ENCODE assay signal across 1 cellular context in genomic region chr7:113421696-113422330, GRCh38.
TF ChIP-seq lines count a peak whose summit lies in the region.

No MANE protein-coding gene starts in this region.

TF ChIP-seq in K562, 482 proteins besides CTCF, POLR2A, EP300 and RAD21 (continued from another document and continues in another):
- TF ChIP-seq TEAD4 (IDR thresholded peaks at IDR 0.05; ENCODE audit: low read length), result peak; percentile 67
- no peak for TF ChIP-seq TEAD4 (CRISPR knock-in tag; IDR thresholded peaks at IDR 0.05; ENCODE audit: borderline replicate concordance)
- no peak for TF ChIP-seq HMGN3 (IDR thresholded peaks at IDR 0.05; ENCODE audit: borderline replicate concordance, extremely low read depth, insufficient read length, low read depth, low read length)
- peak; percentile 49; the same call in 1 of the 2 replicates for TF ChIP-seq L3MBTL2 (IDR thresholded peaks at IDR 0.05)
- TF ChIP-seq KAT8 (IDR thresholded peaks at IDR 0.05; ENCODE audit: low read depth), result peak; percentile 75; the same call in 1 of the 2 replicates
- peak; percentile 86; the same call in 1 of the 2 replicates for TF ChIP-seq STAG1 (CRISPR knock-in tag; IDR thresholded peaks at IDR 0.05; ENCODE audit: borderline replicate concordance)
- no peak for TF ChIP-seq POLR2G (IDR thresholded peaks at IDR 0.05; ENCODE audit: low read depth, low read length)
- no peak for TF ChIP-seq ZNF354B (CRISPR knock-in tag; IDR thresholded peaks at IDR 0.05)
- no peak; the same call in 1 of the 2 replicates for TF ChIP-seq LCOR (CRISPR knock-in tag; IDR thresholded peaks at IDR 0.05)
- TF ChIP-seq CREM (IDR thresholded peaks at IDR 0.05; ENCODE audit: low read depth), result peak; percentile 28; the same call in 1 of the 2 replicates
- TF ChIP-seq MEF2A (IDR thresholded peaks at IDR 0.05; ENCODE audit: control insufficient read depth, low read depth, low read length), result no peak
- no peak for TF ChIP-seq NEUROD1 (IDR thresholded peaks at IDR 0.05; ENCODE audit: borderline replicate concordance, low read depth, low read length, partially characterized antibody)
- TF ChIP-seq CREB3L1 (IDR thresholded peaks at IDR 0.05; ENCODE audit: borderline replicate concordance, low read depth), result no peak
- TF ChIP-seq NR3C1 (CRISPR knock-in tag; IDR thresholded peaks at IDR 0.05), result no peak
- TF ChIP-seq ZNF79 (CRISPR knock-in tag; IDR thresholded peaks at IDR 0.05; ENCODE audit: low read depth), result no peak
- TF ChIP-seq SMC3 (conservative IDR thresholded peaks at IDR 0.05; ENCODE audit: insufficient read depth, low read depth, low read length), result peak; percentile 98
- TF ChIP-seq RBM34 (IDR thresholded peaks at IDR 0.05; ENCODE audit: borderline replicate concordance, insufficient read depth, low read length), result no peak
- TF ChIP-seq ZNF592 (IDR thresholded peaks at IDR 0.05), result no peak
- no peak for TF ChIP-seq EP400 (IDR thresholded peaks at IDR 0.05)
- TF ChIP-seq CAMTA2 (CRISPR knock-in tag; conservative IDR thresholded peaks at IDR 0.05), result no peak
- TF ChIP-seq POU5F1 (IDR thresholded peaks at IDR 0.05; ENCODE audit: borderline replicate concordance, low read depth, low read length, partially characterized antibody), result no peak
- TF ChIP-seq ZFP91 (CRISPR knock-in tag; IDR thresholded peaks at IDR 0.05), result 0 out of 2 replicates have a peak, but pooled peaks have one; percentile 35
- no peak for TF ChIP-seq ASH1L (IDR thresholded peaks at IDR 0.05; ENCODE audit: borderline replicate concordance, low read depth, partially characterized antibody)
- TF ChIP-seq VEZF1 (CRISPR knock-in tag; IDR thresholded peaks at IDR 0.05), result no peak
- no peak for TF ChIP-seq FIP1L1 (IDR thresholded peaks at IDR 0.05; ENCODE audit: low read depth, low read length, poor library complexity, severe bottlenecking)
- TF ChIP-seq TEAD1 (CRISPR knock-in tag; IDR thresholded peaks at IDR 0.05), result no peak
- TF ChIP-seq REST (CRISPR knock-in tag; IDR thresholded peaks at IDR 0.05; ENCODE audit: low read depth), result no peak
- TF ChIP-seq CHAMP1 (IDR thresholded peaks at IDR 0.05), result no peak
- TF ChIP-seq CHD2 (IDR thresholded peaks at IDR 0.05; ENCODE audit: low read depth, low read length), result no peak
- TF ChIP-seq ZNF12 (CRISPR knock-in tag; IDR thresholded peaks at IDR 0.05), result no peak
- no peak for TF ChIP-seq NFIC (IDR thresholded peaks at IDR 0.05)
- no peak for TF ChIP-seq SMAD1 (IDR thresholded peaks at IDR 0.05; ENCODE audit: low read depth, low read length, partially characterized antibody)
- TF ChIP-seq KLF13 (tag; IDR thresholded peaks at IDR 0.05; ENCODE audit: borderline replicate concordance, low read depth), result no peak
- no peak for TF ChIP-seq SPI1 (IDR thresholded peaks at IDR 0.05; ENCODE audit: borderline replicate concordance, low read depth, low read length)
- TF ChIP-seq NFE2L1 (tag; IDR thresholded peaks at IDR 0.05; ENCODE audit: borderline replicate concordance, low read depth), result no peak
- TF ChIP-seq TSC22D4 (tag; IDR thresholded peaks at IDR 0.05), result no peak
- no peak for TF ChIP-seq CTBP1 (IDR thresholded peaks at IDR 0.05; ENCODE audit: borderline replicate concordance)
- TF ChIP-seq TFAP4 (CRISPR knock-in tag; IDR thresholded peaks at IDR 0.05; ENCODE audit: borderline replicate concordance), result peak; percentile 25; the same call in 1 of the 2 replicates
- TF ChIP-seq THAP7 (CRISPR knock-in tag; IDR thresholded peaks at IDR 0.05), result no peak
- TF ChIP-seq NELFE (IDR thresholded peaks at IDR 0.05; ENCODE audit: insufficient read depth, insufficient read length), result no peak
- TF ChIP-seq ZNF277 (CRISPR knock-in tag; IDR thresholded peaks at IDR 0.05; ENCODE audit: borderline replicate concordance), result no peak
- TF ChIP-seq ZNF507 (tag; conservative IDR thresholded peaks at IDR 0.05), result no peak
- no peak for TF ChIP-seq U2AF1 (optimal IDR thresholded peaks at IDR 0.05; ENCODE audit: low read depth, low read length)
- no peak for TF ChIP-seq PYGO2 (tag; IDR thresholded peaks at IDR 0.05)
- no peak for TF ChIP-seq SMAD3 (CRISPR knock-in tag; conservative IDR thresholded peaks at IDR 0.05)
- no peak for TF ChIP-seq ZNF384 (IDR thresholded peaks at IDR 0.05; ENCODE audit: low read depth, low read length)
- TF ChIP-seq HNRNPL (IDR thresholded peaks at IDR 0.05; ENCODE audit: low read depth, low read length), result no peak
- no peak for TF ChIP-seq ZNF707 (CRISPR knock-in tag; conservative IDR thresholded peaks at IDR 0.05)
- TF ChIP-seq JUN (IDR thresholded peaks at IDR 0.05; ENCODE audit: borderline replicate concordance, low read depth, low read length), result peak; percentile 12; the same call in 1 of the 2 replicates
- TF ChIP-seq JUN (CRISPR knock-in tag; IDR thresholded peaks at IDR 0.05; ENCODE audit: borderline replicate concordance), result no peak
- no peak for TF ChIP-seq EZH2 (IDR thresholded peaks at IDR 0.05; ENCODE audit: borderline replicate concordance, low read depth, low read length)
- no peak for TF ChIP-seq HDAC6 (IDR thresholded peaks at IDR 0.05; ENCODE audit: low read depth, low read length)
